ENCODE assay signal across 1 cellular context in the genomic region with DNA sequence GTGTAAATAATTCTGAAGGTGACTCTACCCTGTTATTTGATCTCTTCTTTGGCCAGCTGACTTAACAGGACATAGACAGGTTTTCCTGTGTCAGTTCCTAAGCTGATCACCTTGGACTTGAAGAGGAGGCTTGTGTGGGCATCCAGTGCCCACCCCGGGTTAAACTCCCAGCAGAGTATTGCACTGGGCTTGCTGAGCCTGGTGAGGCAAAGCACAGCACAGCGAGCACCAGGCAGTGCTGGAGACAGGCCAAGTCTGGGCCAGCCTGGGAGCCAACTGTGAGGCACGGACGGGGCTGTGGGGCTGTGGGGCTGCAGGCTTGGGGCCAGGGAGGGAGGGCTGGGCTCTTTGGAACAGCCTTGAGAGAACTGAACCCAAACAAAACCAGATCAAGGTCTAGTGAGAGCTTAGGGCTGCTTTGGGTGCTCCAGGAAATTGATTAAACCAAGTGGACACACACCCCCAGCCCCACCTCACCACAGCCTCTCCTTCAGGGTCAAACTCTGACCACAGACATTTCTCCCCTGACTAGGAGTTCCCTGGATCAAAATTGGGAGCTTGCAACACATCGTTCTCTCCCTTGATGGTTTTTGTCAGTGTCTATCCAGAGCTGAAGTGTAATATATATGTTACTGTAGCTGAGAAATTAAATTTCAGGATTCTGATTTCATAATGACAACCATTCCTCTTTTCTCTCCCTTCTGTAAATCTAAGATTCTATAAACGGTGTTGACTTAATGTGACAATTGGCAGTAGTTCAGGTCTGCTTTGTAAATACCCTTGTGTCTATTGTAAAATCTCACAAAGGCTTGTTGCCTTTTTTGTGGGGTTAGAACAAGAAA.
A peak's percentile ranks its signal among the peaks of the same experiment; 100 is the strongest.
TF ChIP-seq lines count a peak whose summit lies in the region.

No MANE protein-coding gene starts in this region.

TF ChIP-seq in HepG2, 621 proteins besides CTCF, POLR2A, EP300 and RAD21 (continued from another document and continues in another):
- TF ChIP-seq, protein P1, sequence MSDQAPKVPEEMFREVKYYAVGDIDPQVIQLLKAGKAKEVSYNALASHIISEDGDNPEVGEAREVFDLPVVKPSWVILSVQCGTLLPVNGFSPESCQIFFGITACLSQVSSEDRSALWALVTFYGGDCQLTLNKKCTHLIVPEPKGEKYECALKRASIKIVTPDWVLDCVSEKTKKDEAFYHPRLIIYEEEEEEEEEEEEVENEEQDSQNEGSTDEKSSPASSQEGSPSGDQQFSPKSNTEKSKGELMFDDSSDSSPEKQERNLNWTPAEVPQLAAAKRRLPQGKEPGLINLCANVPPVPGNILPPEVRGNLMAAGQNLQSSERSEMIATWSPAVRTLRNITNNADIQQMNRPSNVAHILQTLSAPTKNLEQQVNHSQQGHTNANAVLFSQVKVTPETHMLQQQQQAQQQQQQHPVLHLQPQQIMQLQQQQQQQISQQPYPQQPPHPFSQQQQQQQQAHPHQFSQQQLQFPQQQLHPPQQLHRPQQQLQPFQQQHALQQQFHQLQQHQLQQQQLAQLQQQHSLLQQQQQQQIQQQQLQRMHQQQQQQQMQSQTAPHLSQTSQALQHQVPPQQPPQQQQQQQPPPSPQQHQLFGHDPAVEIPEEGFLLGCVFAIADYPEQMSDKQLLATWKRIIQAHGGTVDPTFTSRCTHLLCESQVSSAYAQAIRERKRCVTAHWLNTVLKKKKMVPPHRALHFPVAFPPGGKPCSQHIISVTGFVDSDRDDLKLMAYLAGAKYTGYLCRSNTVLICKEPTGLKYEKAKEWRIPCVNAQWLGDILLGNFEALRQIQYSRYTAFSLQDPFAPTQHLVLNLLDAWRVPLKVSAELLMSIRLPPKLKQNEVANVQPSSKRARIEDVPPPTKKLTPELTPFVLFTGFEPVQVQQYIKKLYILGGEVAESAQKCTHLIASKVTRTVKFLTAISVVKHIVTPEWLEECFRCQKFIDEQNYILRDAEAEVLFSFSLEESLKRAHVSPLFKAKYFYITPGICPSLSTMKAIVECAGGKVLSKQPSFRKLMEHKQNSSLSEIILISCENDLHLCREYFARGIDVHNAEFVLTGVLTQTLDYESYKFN (CRISPR knock-in tag; conservative IDR thresholded peaks at IDR 0.05): peak; percentile 95
- TF ChIP-seq NFYC (CRISPR knock-in tag; IDR thresholded peaks at IDR 0.05) (no peak), ZMYM2 (CRISPR knock-in tag; IDR thresholded peaks at IDR 0.05) (peak; percentile 41; the same call in 1 of the 2 replicates), ISL2 (CRISPR knock-in tag; IDR thresholded peaks at IDR 0.05) (peak; percentile 81; the same call in 1 of the 2 replicates), ZFX (CRISPR knock-in tag; IDR thresholded peaks at IDR 0.05; ENCODE audit: low read depth) (peak; percentile 65), XRCC5 (optimal IDR thresholded peaks at IDR 0.05; ENCODE audit: low read length) (peak; percentile 63), HOXA7 (CRISPR knock-in tag; IDR thresholded peaks at IDR 0.05) (no peak), ZNF883 (CRISPR knock-in tag; IDR thresholded peaks at IDR 0.05; ENCODE audit: not compliant biosample characterization) (no peak), XBP1 (CRISPR knock-in tag; IDR thresholded peaks at IDR 0.05) (no peak), TBX3 (IDR thresholded peaks at IDR 0.05; ENCODE audit: borderline replicate concordance) (no peak), FOSL2 (CRISPR knock-in tag; IDR thresholded peaks at IDR 0.05) (peak; percentile 46), FOXA3 (CRISPR knock-in tag; IDR thresholded peaks at IDR 0.05) (0 out of 2 replicates have a peak, but pooled peaks have one; percentile 22), LCORL (IDR thresholded peaks at IDR 0.05) (no peak), LCORL (CRISPR knock-in tag; IDR thresholded peaks at IDR 0.05) (peak; percentile 97), ZNF724P (CRISPR knock-in tag; IDR thresholded peaks at IDR 0.05; ENCODE audit: borderline replicate concordance) (0 out of 2 replicates have a peak, but pooled peaks have one; percentile 35), ZNF17 (CRISPR knock-in tag; IDR thresholded peaks at IDR 0.05) (no peak), ZNF747 (CRISPR knock-in tag; IDR thresholded peaks at IDR 0.05; ENCODE audit: borderline replicate concordance) (0 out of 2 replicates have a peak, but pooled peaks have one; percentile 52), DPF2 (CRISPR knock-in tag; IDR thresholded peaks at IDR 0.05; ENCODE audit: borderline replicate concordance, low read depth) (peak; percentile 85), TGIF2 (CRISPR knock-in tag; IDR thresholded peaks at IDR 0.05) (no peak), MTF1 (CRISPR knock-in tag; IDR thresholded peaks at IDR 0.05) (no peak), IKZF4 (CRISPR knock-in tag; IDR thresholded peaks at IDR 0.05; ENCODE audit: borderline replicate concordance, low read depth, not compliant biosample characterization) (no peak), ADNP (CRISPR knock-in tag; IDR thresholded peaks at IDR 0.05) (peak; percentile 14; the same call in 1 of the 2 replicates), POGZ (CRISPR knock-in tag; IDR thresholded peaks at IDR 0.05) (peak; percentile 85), HDAC1 (CRISPR knock-in tag; IDR thresholded peaks at IDR 0.05) (peak; percentile 94), ZMYM4 (CRISPR knock-in tag; IDR thresholded peaks at IDR 0.05) (peak; percentile 54; the same call in 1 of the 2 replicates), ZFP41 (CRISPR knock-in tag; IDR thresholded peaks at IDR 0.05; ENCODE audit: borderline replicate concordance) (no peak), SALL2 (CRISPR knock-in tag; IDR thresholded peaks at IDR 0.05) (peak; percentile 85; the same call in 1 of the 2 replicates), REPIN1 (CRISPR knock-in tag; IDR thresholded peaks at IDR 0.05; ENCODE audit: borderline replicate concordance, low read depth) (peak; percentile 72), MIER3 (CRISPR knock-in tag; IDR thresholded peaks at IDR 0.05; ENCODE audit: borderline replicate concordance) (peak; percentile 78; the same call in 1 of the 2 replicates), HCFC1 (IDR thresholded peaks at IDR 0.05; ENCODE audit: low read depth, low read length) (no peak), ZNF224 (CRISPR knock-in tag; IDR thresholded peaks at IDR 0.05) (0 out of 2 replicates have a peak, but pooled peaks have one; percentile 39), ZNF253 (CRISPR knock-in tag; IDR thresholded peaks at IDR 0.05; ENCODE audit: borderline replicate concordance) (no peak), KMT2A (CRISPR knock-in tag; IDR thresholded peaks at IDR 0.05) (peak; percentile 23; the same call in 1 of the 2 replicates), YEATS4 (CRISPR knock-in tag; IDR thresholded peaks at IDR 0.05; ENCODE audit: borderline replicate concordance) (peak; percentile 39; the same call in 1 of the 2 replicates), TARDBP (CRISPR knock-in tag; IDR thresholded peaks at IDR 0.05) (peak; percentile 90)
- TF ChIP-seq, protein P2, sequence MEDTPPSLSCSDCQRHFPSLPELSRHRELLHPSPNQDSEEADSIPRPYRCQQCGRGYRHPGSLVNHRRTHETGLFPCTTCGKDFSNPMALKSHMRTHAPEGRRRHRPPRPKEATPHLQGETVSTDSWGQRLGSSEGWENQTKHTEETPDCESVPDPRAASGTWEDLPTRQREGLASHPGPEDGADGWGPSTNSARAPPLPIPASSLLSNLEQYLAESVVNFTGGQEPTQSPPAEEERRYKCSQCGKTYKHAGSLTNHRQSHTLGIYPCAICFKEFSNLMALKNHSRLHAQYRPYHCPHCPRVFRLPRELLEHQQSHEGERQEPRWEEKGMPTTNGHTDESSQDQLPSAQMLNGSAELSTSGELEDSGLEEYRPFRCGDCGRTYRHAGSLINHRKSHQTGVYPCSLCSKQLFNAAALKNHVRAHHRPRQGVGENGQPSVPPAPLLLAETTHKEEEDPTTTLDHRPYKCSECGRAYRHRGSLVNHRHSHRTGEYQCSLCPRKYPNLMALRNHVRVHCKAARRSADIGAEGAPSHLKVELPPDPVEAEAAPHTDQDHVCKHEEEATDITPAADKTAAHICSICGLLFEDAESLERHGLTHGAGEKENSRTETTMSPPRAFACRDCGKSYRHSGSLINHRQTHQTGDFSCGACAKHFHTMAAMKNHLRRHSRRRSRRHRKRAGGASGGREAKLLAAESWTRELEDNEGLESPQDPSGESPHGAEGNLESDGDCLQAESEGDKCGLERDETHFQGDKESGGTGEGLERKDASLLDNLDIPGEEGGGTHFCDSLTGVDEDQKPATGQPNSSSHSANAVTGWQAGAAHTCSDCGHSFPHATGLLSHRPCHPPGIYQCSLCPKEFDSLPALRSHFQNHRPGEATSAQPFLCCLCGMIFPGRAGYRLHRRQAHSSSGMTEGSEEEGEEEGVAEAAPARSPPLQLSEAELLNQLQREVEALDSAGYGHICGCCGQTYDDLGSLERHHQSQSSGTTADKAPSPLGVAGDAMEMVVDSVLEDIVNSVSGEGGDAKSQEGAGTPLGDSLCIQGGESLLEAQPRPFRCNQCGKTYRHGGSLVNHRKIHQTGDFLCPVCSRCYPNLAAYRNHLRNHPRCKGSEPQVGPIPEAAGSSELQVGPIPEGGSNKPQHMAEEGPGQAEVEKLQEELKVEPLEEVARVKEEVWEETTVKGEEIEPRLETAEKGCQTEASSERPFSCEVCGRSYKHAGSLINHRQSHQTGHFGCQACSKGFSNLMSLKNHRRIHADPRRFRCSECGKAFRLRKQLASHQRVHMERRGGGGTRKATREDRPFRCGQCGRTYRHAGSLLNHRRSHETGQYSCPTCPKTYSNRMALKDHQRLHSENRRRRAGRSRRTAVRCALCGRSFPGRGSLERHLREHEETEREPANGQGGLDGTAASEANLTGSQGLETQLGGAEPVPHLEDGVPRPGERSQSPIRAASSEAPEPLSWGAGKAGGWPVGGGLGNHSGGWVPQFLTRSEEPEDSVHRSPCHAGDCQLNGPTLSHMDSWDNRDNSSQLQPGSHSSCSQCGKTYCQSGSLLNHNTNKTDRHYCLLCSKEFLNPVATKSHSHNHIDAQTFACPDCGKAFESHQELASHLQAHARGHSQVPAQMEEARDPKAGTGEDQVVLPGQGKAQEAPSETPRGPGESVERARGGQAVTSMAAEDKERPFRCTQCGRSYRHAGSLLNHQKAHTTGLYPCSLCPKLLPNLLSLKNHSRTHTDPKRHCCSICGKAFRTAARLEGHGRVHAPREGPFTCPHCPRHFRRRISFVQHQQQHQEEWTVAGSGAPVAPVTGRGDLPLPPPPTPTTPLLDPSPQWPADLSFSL (CRISPR knock-in tag; IDR thresholded peaks at IDR 0.05): peak; percentile 47; the same call in 1 of the 2 replicates
- TF ChIP-seq, protein P3, sequence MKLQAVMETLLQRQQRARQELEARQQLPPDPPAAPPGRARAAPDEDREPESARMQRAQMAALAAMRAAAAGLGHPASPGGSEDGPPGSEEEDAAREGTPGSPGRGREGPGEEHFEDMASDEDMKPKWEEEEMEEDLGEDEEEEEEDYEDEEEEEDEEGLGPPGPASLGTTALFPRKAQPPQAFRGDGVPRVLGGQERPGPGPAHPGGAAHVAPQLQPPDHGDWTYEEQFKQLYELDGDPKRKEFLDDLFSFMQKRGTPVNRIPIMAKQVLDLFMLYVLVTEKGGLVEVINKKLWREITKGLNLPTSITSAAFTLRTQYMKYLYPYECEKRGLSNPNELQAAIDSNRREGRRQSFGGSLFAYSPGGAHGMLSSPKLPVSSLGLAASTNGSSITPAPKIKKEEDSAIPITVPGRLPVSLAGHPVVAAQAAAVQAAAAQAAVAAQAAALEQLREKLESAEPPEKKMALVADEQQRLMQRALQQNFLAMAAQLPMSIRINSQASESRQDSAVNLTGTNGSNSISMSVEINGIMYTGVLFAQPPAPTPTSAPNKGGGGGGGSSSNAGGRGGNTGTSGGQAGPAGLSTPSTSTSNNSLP (IDR thresholded peaks at IDR 0.05; ENCODE audit: low read depth, low read length): peak; percentile 59; the same call in 1 of the 2 replicates
- TF ChIP-seq, protein P4, sequence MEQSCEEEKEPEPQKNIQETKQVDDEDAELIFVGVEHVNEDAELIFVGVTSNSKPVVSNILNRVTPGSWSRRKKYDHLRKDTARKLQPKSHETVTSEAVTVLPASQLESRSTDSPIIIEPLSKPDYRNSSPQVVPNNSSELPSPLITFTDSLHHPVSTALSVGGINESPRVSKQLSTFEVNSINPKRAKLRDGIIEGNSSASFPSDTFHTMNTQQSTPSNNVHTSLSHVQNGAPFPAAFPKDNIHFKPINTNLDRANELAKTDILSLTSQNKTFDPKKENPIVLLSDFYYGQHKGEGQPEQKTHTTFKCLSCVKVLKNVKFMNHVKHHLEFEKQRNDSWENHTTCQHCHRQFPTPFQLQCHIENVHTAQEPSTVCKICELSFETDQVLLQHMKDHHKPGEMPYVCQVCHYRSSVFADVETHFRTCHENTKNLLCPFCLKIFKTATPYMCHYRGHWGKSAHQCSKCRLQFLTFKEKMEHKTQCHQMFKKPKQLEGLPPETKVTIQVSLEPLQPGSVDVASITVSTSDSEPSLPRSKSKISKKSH (CRISPR knock-in tag; IDR thresholded peaks at IDR 0.05; ENCODE audit: borderline replicate concordance): peak; percentile 68; the same call in 1 of the 2 replicates
- TF ChIP-seq, protein P5, sequence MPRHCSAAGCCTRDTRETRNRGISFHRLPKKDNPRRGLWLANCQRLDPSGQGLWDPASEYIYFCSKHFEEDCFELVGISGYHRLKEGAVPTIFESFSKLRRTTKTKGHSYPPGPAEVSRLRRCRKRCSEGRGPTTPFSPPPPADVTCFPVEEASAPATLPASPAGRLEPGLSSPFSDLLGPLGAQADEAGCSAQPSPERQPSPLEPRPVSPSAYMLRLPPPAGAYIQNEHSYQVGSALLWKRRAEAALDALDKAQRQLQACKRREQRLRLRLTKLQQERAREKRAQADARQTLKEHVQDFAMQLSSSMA (CRISPR knock-in tag; IDR thresholded peaks at IDR 0.05): 0 out of 2 replicates have a peak, but pooled peaks have one; percentile 46
- TF ChIP-seq, protein P6, sequence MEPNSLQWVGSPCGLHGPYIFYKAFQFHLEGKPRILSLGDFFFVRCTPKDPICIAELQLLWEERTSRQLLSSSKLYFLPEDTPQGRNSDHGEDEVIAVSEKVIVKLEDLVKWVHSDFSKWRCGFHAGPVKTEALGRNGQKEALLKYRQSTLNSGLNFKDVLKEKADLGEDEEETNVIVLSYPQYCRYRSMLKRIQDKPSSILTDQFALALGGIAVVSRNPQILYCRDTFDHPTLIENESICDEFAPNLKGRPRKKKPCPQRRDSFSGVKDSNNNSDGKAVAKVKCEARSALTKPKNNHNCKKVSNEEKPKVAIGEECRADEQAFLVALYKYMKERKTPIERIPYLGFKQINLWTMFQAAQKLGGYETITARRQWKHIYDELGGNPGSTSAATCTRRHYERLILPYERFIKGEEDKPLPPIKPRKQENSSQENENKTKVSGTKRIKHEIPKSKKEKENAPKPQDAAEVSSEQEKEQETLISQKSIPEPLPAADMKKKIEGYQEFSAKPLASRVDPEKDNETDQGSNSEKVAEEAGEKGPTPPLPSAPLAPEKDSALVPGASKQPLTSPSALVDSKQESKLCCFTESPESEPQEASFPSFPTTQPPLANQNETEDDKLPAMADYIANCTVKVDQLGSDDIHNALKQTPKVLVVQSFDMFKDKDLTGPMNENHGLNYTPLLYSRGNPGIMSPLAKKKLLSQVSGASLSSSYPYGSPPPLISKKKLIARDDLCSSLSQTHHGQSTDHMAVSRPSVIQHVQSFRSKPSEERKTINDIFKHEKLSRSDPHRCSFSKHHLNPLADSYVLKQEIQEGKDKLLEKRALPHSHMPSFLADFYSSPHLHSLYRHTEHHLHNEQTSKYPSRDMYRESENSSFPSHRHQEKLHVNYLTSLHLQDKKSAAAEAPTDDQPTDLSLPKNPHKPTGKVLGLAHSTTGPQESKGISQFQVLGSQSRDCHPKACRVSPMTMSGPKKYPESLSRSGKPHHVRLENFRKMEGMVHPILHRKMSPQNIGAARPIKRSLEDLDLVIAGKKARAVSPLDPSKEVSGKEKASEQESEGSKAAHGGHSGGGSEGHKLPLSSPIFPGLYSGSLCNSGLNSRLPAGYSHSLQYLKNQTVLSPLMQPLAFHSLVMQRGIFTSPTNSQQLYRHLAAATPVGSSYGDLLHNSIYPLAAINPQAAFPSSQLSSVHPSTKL (CRISPR knock-in tag; IDR thresholded peaks at IDR 0.05): peak; percentile 91
